In the genomic region with DNA sequence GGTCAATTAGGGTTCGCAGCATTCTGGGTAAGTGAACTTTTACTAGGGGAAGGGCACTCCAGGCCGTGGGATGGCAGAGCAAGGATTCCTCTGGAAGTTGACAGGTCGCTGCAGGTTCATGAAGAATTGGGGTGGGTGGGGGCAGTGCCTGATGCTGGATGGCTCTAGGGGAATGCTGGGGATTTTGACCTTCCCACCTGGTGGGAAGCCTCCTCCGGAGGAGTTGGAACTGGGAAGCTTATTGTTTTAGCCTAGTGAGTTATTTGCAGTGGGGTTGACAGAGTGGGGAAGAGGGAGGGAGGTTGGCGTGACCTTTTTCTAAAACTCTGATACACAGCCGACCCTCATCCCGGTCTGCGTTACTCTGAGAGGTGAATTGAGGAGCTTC, we compare ENCODE assay signal across 1 cellular context.
TF ChIP-seq lines count a peak whose summit lies in the region.

No MANE protein-coding gene starts in this region.

TF ChIP-seq in GM12878, 131 proteins besides CTCF, POLR2A, EP300 and RAD21:
- no peak for TF ChIP-seq FOXK2 (IDR thresholded peaks at IDR 0.05)
- TF ChIP-seq USF2 (IDR thresholded peaks at IDR 0.05; ENCODE audit: borderline replicate concordance, low read depth, low read length) = no peak
